1 cellular context compared by ENCODE assay signal in the genomic region with DNA sequence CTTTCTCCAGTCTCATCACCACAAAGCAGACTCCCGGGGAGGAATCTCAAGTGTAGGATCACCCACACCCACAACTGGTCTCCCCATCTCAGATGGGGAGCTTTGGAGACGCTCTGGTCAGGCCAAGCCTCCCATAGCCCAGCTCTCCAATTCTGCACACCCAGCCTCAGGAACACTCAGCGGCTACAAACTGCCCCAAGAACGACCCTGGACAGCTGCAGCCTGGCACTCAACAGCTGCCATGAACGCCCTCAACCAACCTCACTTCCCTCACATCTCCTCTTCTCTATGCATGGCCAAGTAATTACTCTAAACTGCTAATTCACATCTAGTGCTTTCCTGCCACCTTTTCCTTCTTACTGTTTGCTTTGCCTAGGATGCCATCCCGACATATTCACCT.
TF ChIP-seq lines count a peak whose summit lies in the region.

No MANE protein-coding gene starts in this region.

TF ChIP-seq in endothelial cell of umbilical vein, 7 proteins besides CTCF, POLR2A, EP300 and RAD21 (continued from another document):
- TF ChIP-seq POLR2AphosphoS5 (IDR thresholded peaks at IDR 0.05; ENCODE audit: insufficient read depth, low read depth, low read length), result no peak
TF ChIP-seq in endothelial cell of umbilical vein: peak in this region for 0.
